ENCODE assay signal across 28 cellular contexts in the genomic region with DNA sequence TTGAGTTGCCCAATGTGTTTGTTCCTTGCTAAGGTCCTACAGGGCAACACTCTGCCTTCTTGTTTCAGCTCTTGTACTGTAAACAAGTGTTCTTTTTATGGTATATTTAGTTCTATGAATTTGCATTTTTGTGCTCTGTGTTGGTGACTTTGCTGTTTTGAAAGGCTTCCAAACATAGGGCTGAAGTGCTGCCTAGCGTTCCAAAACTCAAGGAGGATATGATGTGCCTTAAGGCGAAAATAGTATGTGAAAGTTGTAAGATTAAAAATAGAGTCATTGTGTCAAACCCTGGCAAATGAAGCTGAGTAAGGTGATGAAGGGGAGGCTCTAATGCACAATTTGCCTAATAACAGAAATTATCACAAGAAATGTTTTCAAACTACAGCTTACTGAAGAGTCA.
"Had no signal": no experiment of that assay in that cellular context is flagged by ENCODE, and none has a peak within 500 bp of the region (broad histone marks: within the 10 kb centered on the region; RNA-seq: fewer than 3 reads in every experiment).

No MANE protein-coding gene starts in this region.

- H3K27ac ChIP-seq: neutrophil, pancreas, prostate gland, right atrium auricular region, right lobe of liver, sigmoid colon, thoracic aorta, thyroid gland, tibial nerve, upper lobe of left lung, vagina had no signal

- H3K4me1 ChIP-seq: pancreas, prostate gland, right atrium auricular region, right lobe of liver, sigmoid colon, thyroid gland, tibial nerve, upper lobe of left lung, vagina had no signal

- H3K4me3 ChIP-seq: pancreas, prostate gland, right atrium auricular region, right lobe of liver, sigmoid colon, thoracic aorta, thyroid gland, tibial nerve, upper lobe of left lung, vagina had no signal

- H3K4me1 Mint-ChIP-seq: naive thymus-derived CD8-positive, alpha-beta T cell; nephron progenitor cell; stimulated activated memory B cell treated with anti-CD40 and anti-IgM and Interleukin-4, amounts not matched to agents 10 μg/mL and 1 μg/mL and 100 μg/mL, for 72 hours; stimulated activated naive CD8-positive, alpha-beta T cell treated with anti-CD3 and anti-CD28 coated beads, Interleukin-15, amount 100 ng/mL, for 72 hours had no signal

- H3K27me3 Mint-ChIP-seq: naive thymus-derived CD8-positive, alpha-beta T cell; natural killer cell treated with Interleukin-12 subunit alpha and Interleukin-12 subunit beta and Interleukin-15 and Interleukin-18, amount 100 ng/mL, for 72 hours; stimulated activated memory B cell treated with anti-CD40 and anti-IgM and Interleukin-4, amounts not matched to agents 10 μg/mL and 1 μg/mL and 100 μg/mL, for 72 hours; stimulated activated naive CD8-positive, alpha-beta T cell treated with anti-CD3 and anti-CD28 coated beads, Interleukin-15, amount 100 ng/mL, for 72 hours had no signal

- H3K36me3 Mint-ChIP-seq: naive thymus-derived CD8-positive, alpha-beta T cell; natural killer cell treated with Interleukin-12 subunit alpha and Interleukin-12 subunit beta and Interleukin-15 and Interleukin-18, amount 100 ng/mL, for 72 hours; stimulated activated memory B cell treated with anti-CD40 and anti-IgM and Interleukin-4, amounts not matched to agents 10 μg/mL and 1 μg/mL and 100 μg/mL, for 72 hours had no signal

- ATAC-seq: naive thymus-derived CD8-positive, alpha-beta T cell; natural killer cell treated with Interleukin-12 subunit alpha and Interleukin-12 subunit beta and Interleukin-15 and Interleukin-18, amount 100 ng/mL, for 72 hours; pancreas; right lobe of liver; stimulated activated memory B cell treated with anti-CD40 and anti-IgM and Interleukin-4, amounts not matched to agents 10 μg/mL and 1 μg/mL and 100 μg/mL, for 72 hours; stimulated activated naive CD8-positive, alpha-beta T cell treated with anti-CD3 and anti-CD28 coated beads, Interleukin-15, amount 100 ng/mL, for 72 hours; stimulated activated naive CD8-positive, alpha-beta T cell treated with anti-CD3 and anti-CD28 coated beads, Interleukin-15, Interleukin-2, amounts not matched to agents 100 U/mL and 50 U/mL, for 24 hours had no signal

- H3K4me3 Mint-ChIP-seq: naive thymus-derived CD8-positive, alpha-beta T cell; natural killer cell treated with Interleukin-12 subunit alpha and Interleukin-12 subunit beta and Interleukin-15 and Interleukin-18, amount 100 ng/mL, for 72 hours; nephron progenitor cell; neural crest cell; stimulated activated memory B cell treated with anti-CD40 and anti-IgM and Interleukin-4, amounts not matched to agents 10 μg/mL and 1 μg/mL and 100 μg/mL, for 72 hours; stimulated activated naive CD8-positive, alpha-beta T cell treated with anti-CD3 and anti-CD28 coated beads, Interleukin-15, amount 100 ng/mL, for 72 hours had no signal

- H3K9me3 Mint-ChIP-seq: natural killer cell treated with Interleukin-12 subunit alpha and Interleukin-12 subunit beta and Interleukin-15 and Interleukin-18, amount 100 ng/mL, for 72 hours; nephron progenitor cell; neural crest cell; stimulated activated memory B cell treated with anti-CD40 and anti-IgM and Interleukin-4, amounts not matched to agents 10 μg/mL and 1 μg/mL and 100 μg/mL, for 72 hours had no signal

- H3K9me3 ChIP-seq: neutrophil, pancreas, prostate gland, right atrium auricular region, right lobe of liver, sigmoid colon, thoracic aorta, thyroid gland, tibial nerve, upper lobe of left lung, vagina had no signal

- H3K36me3 ChIP-seq: neutrophil, pancreas, prostate gland, right atrium auricular region, right lobe of liver, sigmoid colon, thoracic aorta, thyroid gland, tibial nerve, upper lobe of left lung, vagina had no signal

- DNase-seq: naive thymus-derived CD8-positive, alpha-beta T cell; nephron progenitor cell; nucleus accumbens; pancreas; retina; right lobe of liver; sigmoid colon; small intestine; stimulated activated CD4-positive, alpha-beta T cell treated with anti-CD3 and anti-CD28 coated beads, Interleukin-15, amount 100 ng/mL, for 24 hours; stimulated activated CD4-positive, alpha-beta T cell treated with anti-CD3 and anti-CD28 coated beads, Interleukin-2, amount 100 ng/mL, for 24 hours; stimulated activated CD4-positive, alpha-beta T cell treated with anti-CD3 and anti-CD28 coated beads, Interleukin-2, amount 100 ng/mL, for 48 hours; stimulated activated CD4-positive, alpha-beta T cell treated with anti-CD3 and anti-CD28 coated beads, Interleukin-4, amount 100 ng/mL, for 24 hours; stimulated activated naive CD4-positive, alpha-beta T cell; stimulated activated naive CD8-positive, alpha-beta T cell treated with anti-CD3 and anti-CD28 coated beads, Interleukin-15, amount 100 ng/mL, for 72 hours; stimulated activated naive CD8-positive, alpha-beta T cell treated with anti-CD3 and anti-CD28 coated beads, Interleukin-15, Interleukin-2, amounts not matched to agents 100 U/mL and 50 U/mL, for 24 hours; substantia nigra; thyroid gland; trophoblast cell; upper lobe of left lung had no signal

- H3K27ac Mint-ChIP-seq: naive thymus-derived CD8-positive, alpha-beta T cell; natural killer cell treated with Interleukin-12 subunit alpha and Interleukin-12 subunit beta and Interleukin-15 and Interleukin-18, amount 100 ng/mL, for 72 hours; nephron progenitor cell; stimulated activated memory B cell treated with anti-CD40 and anti-IgM and Interleukin-4, amounts not matched to agents 10 μg/mL and 1 μg/mL and 100 μg/mL, for 72 hours; stimulated activated naive CD8-positive, alpha-beta T cell treated with anti-CD3 and anti-CD28 coated beads, Interleukin-15, amount 100 ng/mL, for 72 hours had no signal

- H3K27me3 ChIP-seq: neutrophil, pancreas, right atrium auricular region, right lobe of liver, sigmoid colon, thyroid gland, tibial nerve, upper lobe of left lung, vagina had no signal
